Comparison of ENCODE assay signal across 1 cellular context in genomic region chr13:33494596-33495214, GRCh38.
TF ChIP-seq lines count a peak whose summit lies in the region.

No MANE protein-coding gene starts in this region.

TF ChIP-seq in K562, 482 proteins besides CTCF, POLR2A, EP300 and RAD21 (continued from another document):
- TF ChIP-seq, protein P1, sequence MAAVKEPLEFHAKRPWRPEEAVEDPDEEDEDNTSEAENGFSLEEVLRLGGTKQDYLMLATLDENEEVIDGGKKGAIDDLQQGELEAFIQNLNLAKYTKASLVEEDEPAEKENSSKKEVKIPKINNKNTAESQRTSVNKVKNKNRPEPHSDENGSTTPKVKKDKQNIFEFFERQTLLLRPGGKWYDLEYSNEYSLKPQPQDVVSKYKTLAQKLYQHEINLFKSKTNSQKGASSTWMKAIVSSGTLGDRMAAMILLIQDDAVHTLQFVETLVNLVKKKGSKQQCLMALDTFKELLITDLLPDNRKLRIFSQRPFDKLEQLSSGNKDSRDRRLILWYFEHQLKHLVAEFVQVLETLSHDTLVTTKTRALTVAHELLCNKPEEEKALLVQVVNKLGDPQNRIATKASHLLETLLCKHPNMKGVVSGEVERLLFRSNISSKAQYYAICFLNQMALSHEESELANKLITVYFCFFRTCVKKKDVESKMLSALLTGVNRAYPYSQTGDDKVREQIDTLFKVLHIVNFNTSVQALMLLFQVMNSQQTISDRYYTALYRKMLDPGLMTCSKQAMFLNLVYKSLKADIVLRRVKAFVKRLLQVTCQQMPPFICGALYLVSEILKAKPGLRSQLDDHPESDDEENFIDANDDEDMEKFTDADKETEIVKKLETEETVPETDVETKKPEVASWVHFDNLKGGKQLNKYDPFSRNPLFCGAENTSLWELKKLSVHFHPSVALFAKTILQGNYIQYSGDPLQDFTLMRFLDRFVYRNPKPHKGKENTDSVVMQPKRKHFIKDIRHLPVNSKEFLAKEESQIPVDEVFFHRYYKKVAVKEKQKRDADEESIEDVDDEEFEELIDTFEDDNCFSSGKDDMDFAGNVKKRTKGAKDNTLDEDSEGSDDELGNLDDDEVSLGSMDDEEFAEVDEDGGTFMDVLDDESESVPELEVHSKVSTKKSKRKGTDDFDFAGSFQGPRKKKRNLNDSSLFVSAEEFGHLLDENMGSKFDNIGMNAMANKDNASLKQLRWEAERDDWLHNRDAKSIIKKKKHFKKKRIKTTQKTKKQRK (IDR thresholded peaks at IDR 0.05; ENCODE audit: borderline replicate concordance, low read depth, low read length), result no peak
- TF ChIP-seq, protein P2, sequence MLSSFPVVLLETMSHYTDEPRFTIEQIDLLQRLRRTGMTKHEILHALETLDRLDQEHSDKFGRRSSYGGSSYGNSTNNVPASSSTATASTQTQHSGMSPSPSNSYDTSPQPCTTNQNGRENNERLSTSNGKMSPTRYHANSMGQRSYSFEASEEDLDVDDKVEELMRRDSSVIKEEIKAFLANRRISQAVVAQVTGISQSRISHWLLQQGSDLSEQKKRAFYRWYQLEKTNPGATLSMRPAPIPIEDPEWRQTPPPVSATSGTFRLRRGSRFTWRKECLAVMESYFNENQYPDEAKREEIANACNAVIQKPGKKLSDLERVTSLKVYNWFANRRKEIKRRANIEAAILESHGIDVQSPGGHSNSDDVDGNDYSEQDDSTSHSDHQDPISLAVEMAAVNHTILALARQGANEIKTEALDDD (IDR thresholded peaks at IDR 0.05), result no peak
- TF ChIP-seq FOSL1 (tag; conservative IDR thresholded peaks at IDR 0.05), result peak; percentile 85
- TF ChIP-seq NR2C1 (IDR thresholded peaks at IDR 0.05), result no peak
- TF ChIP-seq NR2C1 (tag; IDR thresholded peaks at IDR 0.05), result no peak
- TF ChIP-seq GABPA (tag; conservative IDR thresholded peaks at IDR 0.05; ENCODE audit: low read depth), result peak; percentile 59
- TF ChIP-seq L3MBTL2 (IDR thresholded peaks at IDR 0.05), result no peak
- TF ChIP-seq, protein P3, sequence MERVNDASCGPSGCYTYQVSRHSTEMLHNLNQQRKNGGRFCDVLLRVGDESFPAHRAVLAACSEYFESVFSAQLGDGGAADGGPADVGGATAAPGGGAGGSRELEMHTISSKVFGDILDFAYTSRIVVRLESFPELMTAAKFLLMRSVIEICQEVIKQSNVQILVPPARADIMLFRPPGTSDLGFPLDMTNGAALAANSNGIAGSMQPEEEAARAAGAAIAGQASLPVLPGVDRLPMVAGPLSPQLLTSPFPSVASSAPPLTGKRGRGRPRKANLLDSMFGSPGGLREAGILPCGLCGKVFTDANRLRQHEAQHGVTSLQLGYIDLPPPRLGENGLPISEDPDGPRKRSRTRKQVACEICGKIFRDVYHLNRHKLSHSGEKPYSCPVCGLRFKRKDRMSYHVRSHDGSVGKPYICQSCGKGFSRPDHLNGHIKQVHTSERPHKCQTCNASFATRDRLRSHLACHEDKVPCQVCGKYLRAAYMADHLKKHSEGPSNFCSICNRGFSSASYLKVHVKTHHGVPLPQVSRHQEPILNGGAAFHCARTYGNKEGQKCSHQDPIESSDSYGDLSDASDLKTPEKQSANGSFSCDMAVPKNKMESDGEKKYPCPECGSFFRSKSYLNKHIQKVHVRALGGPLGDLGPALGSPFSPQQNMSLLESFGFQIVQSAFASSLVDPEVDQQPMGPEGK (CRISPR knock-in tag; IDR thresholded peaks at IDR 0.05; ENCODE audit: borderline replicate concordance), result no peak
- TF ChIP-seq KLF6 (CRISPR knock-in tag; IDR thresholded peaks at IDR 0.05; ENCODE audit: borderline replicate concordance), result no peak
- TF ChIP-seq ZNF133 (CRISPR knock-in tag; IDR thresholded peaks at IDR 0.05), result no peak
- TF ChIP-seq ZNF57 (CRISPR knock-in tag; IDR thresholded peaks at IDR 0.05), result no peak
- TF ChIP-seq, protein P4, sequence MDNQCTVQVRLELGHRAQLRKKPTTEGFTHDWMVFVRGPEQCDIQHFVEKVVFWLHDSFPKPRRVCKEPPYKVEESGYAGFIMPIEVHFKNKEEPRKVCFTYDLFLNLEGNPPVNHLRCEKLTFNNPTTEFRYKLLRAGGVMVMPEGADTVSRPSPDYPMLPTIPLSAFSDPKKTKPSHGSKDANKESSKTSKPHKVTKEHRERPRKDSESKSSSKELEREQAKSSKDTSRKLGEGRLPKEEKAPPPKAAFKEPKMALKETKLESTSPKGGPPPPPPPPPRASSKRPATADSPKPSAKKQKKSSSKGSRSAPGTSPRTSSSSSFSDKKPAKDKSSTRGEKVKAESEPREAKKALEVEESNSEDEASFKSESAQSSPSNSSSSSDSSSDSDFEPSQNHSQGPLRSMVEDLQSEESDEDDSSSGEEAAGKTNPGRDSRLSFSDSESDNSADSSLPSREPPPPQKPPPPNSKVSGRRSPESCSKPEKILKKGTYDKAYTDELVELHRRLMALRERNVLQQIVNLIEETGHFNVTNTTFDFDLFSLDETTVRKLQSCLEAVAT (IDR thresholded peaks at IDR 0.05), result no peak
- TF ChIP-seq, protein P5, sequence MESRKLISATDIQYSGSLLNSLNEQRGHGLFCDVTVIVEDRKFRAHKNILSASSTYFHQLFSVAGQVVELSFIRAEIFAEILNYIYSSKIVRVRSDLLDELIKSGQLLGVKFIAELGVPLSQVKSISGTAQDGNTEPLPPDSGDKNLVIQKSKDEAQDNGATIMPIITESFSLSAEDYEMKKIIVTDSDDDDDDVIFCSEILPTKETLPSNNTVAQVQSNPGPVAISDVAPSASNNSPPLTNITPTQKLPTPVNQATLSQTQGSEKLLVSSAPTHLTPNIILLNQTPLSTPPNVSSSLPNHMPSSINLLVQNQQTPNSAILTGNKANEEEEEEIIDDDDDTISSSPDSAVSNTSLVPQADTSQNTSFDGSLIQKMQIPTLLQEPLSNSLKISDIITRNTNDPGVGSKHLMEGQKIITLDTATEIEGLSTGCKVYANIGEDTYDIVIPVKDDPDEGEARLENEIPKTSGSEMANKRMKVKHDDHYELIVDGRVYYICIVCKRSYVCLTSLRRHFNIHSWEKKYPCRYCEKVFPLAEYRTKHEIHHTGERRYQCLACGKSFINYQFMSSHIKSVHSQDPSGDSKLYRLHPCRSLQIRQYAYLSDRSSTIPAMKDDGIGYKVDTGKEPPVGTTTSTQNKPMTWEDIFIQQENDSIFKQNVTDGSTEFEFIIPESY (CRISPR knock-in tag; IDR thresholded peaks at IDR 0.05), result no peak
- TF ChIP-seq ZZZ3 (IDR thresholded peaks at IDR 0.05), result no peak
- no peak for TF ChIP-seq THRB (CRISPR knock-in tag; conservative IDR thresholded peaks at IDR 0.05)
- TF ChIP-seq DEAF1 (CRISPR knock-in tag; IDR thresholded peaks at IDR 0.05), result no peak
- TF ChIP-seq ZEB2 (IDR thresholded peaks at IDR 0.05), result no peak
- TF ChIP-seq ZNF780A (CRISPR knock-in tag; IDR thresholded peaks at IDR 0.05), result no peak
- no peak for TF ChIP-seq PCBP2 (IDR thresholded peaks at IDR 0.05; ENCODE audit: low read depth, low read length, poor library complexity, severe bottlenecking)
- no peak for TF ChIP-seq HOXB6 (CRISPR knock-in tag; IDR thresholded peaks at IDR 0.05; ENCODE audit: borderline replicate concordance)
- no peak for TF ChIP-seq C11orf30 (IDR thresholded peaks at IDR 0.05; ENCODE audit: low read depth)
- 0 out of 2 replicates have a peak, but pooled peaks have one; percentile 8 for TF ChIP-seq SPI1 (IDR thresholded peaks at IDR 0.05; ENCODE audit: borderline replicate concordance, low read depth, low read length)
- TF ChIP-seq ETV5 (CRISPR knock-in tag; IDR thresholded peaks at IDR 0.05; ENCODE audit: low read depth), result peak; percentile 52; the same call in 1 of the 2 replicates
- TF ChIP-seq E2F6 (IDR thresholded peaks at IDR 0.05; ENCODE audit: borderline replicate concordance in 1 of 2, extremely low read depth in 1 of 2, insufficient read depth in 1 of 2, insufficient read length in 1 of 2, low read depth in 1 of 2, low read length in 1 of 2, poor library complexity in 1 of 2, severe bottlenecking in 1 of 2), result no peak
- no peak for TF ChIP-seq PRMT5 (CRISPR knock-in tag; IDR thresholded peaks at IDR 0.05)
- TF ChIP-seq ZNF282 (CRISPR knock-in tag; IDR thresholded peaks at IDR 0.05), result no peak
- no peak for TF ChIP-seq DMBX1 (CRISPR knock-in tag; IDR thresholded peaks at IDR 0.05; ENCODE audit: borderline replicate concordance)
- TF ChIP-seq NCOA1 (IDR thresholded peaks at IDR 0.05; ENCODE audit: low read depth), result no peak
- no peak for TF ChIP-seq SMC3 (conservative IDR thresholded peaks at IDR 0.05; ENCODE audit: insufficient read depth, low read depth, low read length)
- TF ChIP-seq DPF2 (IDR thresholded peaks at IDR 0.05), result 0 out of 2 replicates have a peak, but pooled peaks have one; percentile 46
- TF ChIP-seq ATF3 (IDR thresholded peaks at IDR 0.05), result peak; percentile 44
- no peak for TF ChIP-seq ATF3 (CRISPR knock-in tag; conservative IDR thresholded peaks at IDR 0.05)
- TF ChIP-seq ZFPM2 (CRISPR knock-in tag; IDR thresholded peaks at IDR 0.05), result no peak
- TF ChIP-seq ZNF41 (CRISPR knock-in tag; conservative IDR thresholded peaks at IDR 0.05), result no peak
- TF ChIP-seq LARP7 (IDR thresholded peaks at IDR 0.05), result no peak
- no peak for TF ChIP-seq PRDM10 (IDR thresholded peaks at IDR 0.05; ENCODE audit: partially characterized antibody)
